ENCODE assay signal across 16 cellular contexts in the genomic region with DNA sequence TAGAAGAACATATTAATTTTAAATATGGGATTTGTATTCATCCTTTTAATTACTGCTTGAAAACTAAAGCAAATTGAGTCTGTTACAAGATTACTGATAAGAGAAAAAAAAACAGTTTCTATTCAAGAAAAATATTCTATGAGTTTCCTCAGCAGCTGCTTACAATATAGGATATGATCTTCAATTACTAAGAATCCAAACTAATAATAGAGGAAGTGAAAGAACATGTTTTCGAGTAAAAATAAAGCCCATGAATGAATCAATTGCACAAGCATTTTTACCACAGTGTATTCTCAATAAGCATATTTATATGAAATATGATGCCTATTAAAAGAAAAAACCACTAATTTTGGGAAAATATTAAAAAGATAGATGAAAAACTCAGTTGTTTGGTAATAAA.
DNase-seq lines count a peak whose midpoint lies in the region; ATAC-seq and TF ChIP-seq lines count a peak whose summit lies in the region.
"Had no signal": no experiment of that assay in that cellular context is flagged by ENCODE, and none has a peak within 500 bp of the region (broad histone marks: within the 10 kb centered on the region; RNA-seq: fewer than 3 reads in every experiment).

No MANE protein-coding gene starts in this region.

- H3K79me2 ChIP-seq in OCI-LY3 (ENCODE audit: low read length): no peaks in the 10 kb centered on the region

- no peaks in the 10 kb centered on the region for H4K20me1 ChIP-seq in OCI-LY3 (ENCODE audit: insufficient read depth, low read length)

- no peaks in the 10 kb centered on the region for H3K9me3 ChIP-seq in OCI-LY3 (ENCODE audit: insufficient read depth, low read length)
- H3K9me3 ChIP-seq: gastroesophageal sphincter had no signal

- no peak overlapping the region for H3K4me3 ChIP-seq in OCI-LY3 (ENCODE audit: low read length)
- H3K4me3 ChIP-seq: gastroesophageal sphincter had no signal

- peaks cover 41% of the 10 kb centered on the region for H3K4me1 ChIP-seq in OCI-LY3 (ENCODE audit: low read length)
- H3K4me1 ChIP-seq: gastroesophageal sphincter had no signal

- H2AFZ ChIP-seq in OCI-LY3 (ENCODE audit: low read depth, low read length): no peak overlapping the region

- peak; percentile 74 for ATAC-seq in GM18867 (IDR thresholded peaks at IDR 0.05; ENCODE audit: unreplicated experiment)
- peak; percentile 72 for ATAC-seq in HG03159 (IDR thresholded peaks at IDR 0.05; ENCODE audit: unreplicated experiment)
- ATAC-seq: gastroesophageal sphincter had no signal

- no peak for TF ChIP-seq CTCF in OCI-LY3 (IDR thresholded peaks at IDR 0.05; ENCODE audit: low read depth, low read length)

- peak overlapping the region; percentile 55; the same call in 1 of the 2 replicates for H3K4me2 ChIP-seq in OCI-LY3 (ENCODE audit: low read length)

- peak overlapping the region; percentile 44; the same call in 1 of the 2 replicates for H3K27ac ChIP-seq in OCI-LY3 (ENCODE audit: low read length)
- H3K27ac ChIP-seq: gastroesophageal sphincter, RWPE1 had no signal

- H3K27me3 ChIP-seq in OCI-LY3 (ENCODE audit: low read depth, low read length): no peaks in the 10 kb centered on the region
- H3K27me3 ChIP-seq: gastroesophageal sphincter had no signal

- H3K36me3 ChIP-seq in OCI-LY3 (replicated peaks; ENCODE audit: low read depth, low read length): peaks cover 19% of the 10 kb centered on the region

- H3K9ac ChIP-seq in OCI-LY3 (ENCODE audit: low read length): no peak overlapping the region

- DNase-seq in AML-193 (lab: John Stamatoyannopoulos, UW) (peak; percentile 33 to 52), NCI-H2227 treated with DMSO at 0.1 percent for 48 hours (lab: John Stamatoyannopoulos, UW) (no peak), NCI-H1694 (lab: John Stamatoyannopoulos, UW) (no peak)
- no peak for DNase-seq in activated CD4-positive, alpha-beta T cell treated with anti-CD3 and anti-CD28 coated beads, Interleukin-2, amount 50 U/mL, for 1 hour
- no peak for DNase-seq in stimulated activated CD4-positive, alpha-beta T cell treated with anti-CD3 and anti-CD28 coated beads, Interleukin-4, amount 100 ng/mL, for 24 hours
- DNase-seq: activated CD4-positive, alpha-beta T cell treated with anti-CD3 and anti-CD28 coated beads, Interleukin-2, amount 10 ng/mL, durations not matched to agents 7 days and 5 days; CD4-positive, alpha-beta T cell; mammary epithelial cell; NCI-H1930; NCI-H526; substantia nigra had no signal

Comparison
In these comparisons a context has a peak if more than half of its experiments do, and no peak if none do; other contexts are left out.
1. DNase-seq: peak in AML-193 (2 of 2); none in activated CD4-positive, alpha-beta T cell treated with anti-CD3 and anti-CD28 coated beads, Interleukin-2, amount 50 U/mL, for 1 hour (single experiment), stimulated activated CD4-positive, alpha-beta T cell treated with anti-CD3 and anti-CD28 coated beads, Interleukin-4, amount 100 ng/mL, for 24 hours (single experiment), NCI-H2227 treated with DMSO at 0.1 percent for 48 hours (single experiment) and NCI-H1694 (single experiment).